In genomic region chr14:24160499-24160849, GRCh38 we compare ENCODE assay signal across 8 cellular contexts. TPM values are rescaled to one million over a fixed set of nuclear protein-coding genes. Genes with fewer than 3 reads are reported as not detected.
DNase-seq lines count a peak whose midpoint lies in the region; ATAC-seq, FAIRE-seq and TF ChIP-seq lines count a peak whose summit lies in the region.

No MANE protein-coding gene starts in this region.

- 87 to 89% methylated on average over 4 of the region's 4 CpGs for WGBS in heart right ventricle, 2 donors
- 93 to 98% (median 95%) methylated on average over 4 of the region's 4 CpGs for WGBS in small intestine, 3 donors
- 98% methylated on average over 4 of the region's 4 CpGs; no CpG with 5 or more reads in 1 of the 2 experiments for WGBS in endodermal cell (ENCODE audit: insufficient coverage in 1 of 2, insufficient read length in 1 of 2), 2 experiments

- TF ChIP-seq CTCF in RWPE2 (IDR thresholded peaks at IDR 0.05; ENCODE audit: poor library complexity, severe bottlenecking), result no peak
- no peak for TF ChIP-seq CTCF in heart right ventricle (IDR thresholded peaks at IDR 0.05)
- no peak for TF ChIP-seq CTCF in endothelial cell (IDR thresholded peaks at IDR 0.05; ENCODE audit: unreplicated experiment)
- TF ChIP-seq CTCF in A673 (conservative IDR thresholded peaks at IDR 0.05; ENCODE audit: low read depth, low read length), result no peak
- TF ChIP-seq CTCF in endodermal cell (conservative IDR thresholded peaks at IDR 0.05), result no peak

- POLR2A ChIA-PET in A673 (lab: Charles Lee; ENCODE audit: low non-redundant PET), result no interaction called here

- H3K4me3 Mint-ChIP-seq in endothelial cell (ENCODE audit: unreplicated experiment), result no peak overlapping the region
- no peak overlapping the region for H3K4me3 Mint-ChIP-seq in endodermal cell

- peaks cover 49% of the 10 kb centered on the region for H3K36me3 Mint-ChIP-seq in endothelial cell (ENCODE audit: low read depth, unreplicated experiment)
- peaks cover 59% of the 10 kb centered on the region for H3K36me3 Mint-ChIP-seq in endodermal cell (ENCODE audit: low read depth)

- H3K9me3 Mint-ChIP-seq in endothelial cell (ENCODE audit: unreplicated experiment), result no peaks in the 10 kb centered on the region
- no peaks in the 10 kb centered on the region for H3K9me3 Mint-ChIP-seq in endodermal cell

- peak; percentile 2 for ATAC-seq in GM18520 (IDR thresholded peaks at IDR 0.05; ENCODE audit: unreplicated experiment)
- no peak for ATAC-seq in RWPE2 (ENCODE audit: low read depth)
- ATAC-seq in heart right ventricle, result peak in 1 of 8 donors; percentile 18

- intact Hi-C loops in heart right ventricle (cut with DNase I) (loop anchor here in 2 of 10 donors (2.0 to 5.0 kb wide), 3 partner anchors 14 to 102 kb away; partner anchors contain the start of genes DCAF11 (in 1 of the 2), NRL (in 1 of the 2), PSME2 (in 1 of the 2) and RNF31 (in 1 of the 2)), A673 (cut with micrococcal nuclease; ENCODE audit: unreplicated experiment) (no loop called here)

- no TSS peak for BruUV-seq in A673 (replicated peaks; lab: Mats Ljungman, UMichigan)

- H3K27me3 ChIP-seq in RWPE2 (ENCODE audit: insufficient read depth, poor library complexity, severe bottlenecking) (no peaks in the 10 kb centered on the region), heart right ventricle (no peaks in the 10 kb centered on the region), small intestine (ENCODE audit: control insufficient read depth in 2 of 2, insufficient read depth in 2 of 2, low read length in 2 of 2) (no peaks in the 10 kb centered on the region), A673 (replicated peaks; ENCODE audit: insufficient read depth, low read depth, low read length, poor library complexity) (no peaks in the 10 kb centered on the region), endodermal cell (ENCODE audit: control insufficient read depth, insufficient read depth, low read length, poor library complexity, severe bottlenecking) (no peaks in the 10 kb centered on the region)

- H3K27ac ChIP-seq in RWPE2 (ENCODE audit: poor library complexity, severe bottlenecking) (peak overlapping the region; percentile 71), heart right ventricle (peak overlapping the region; percentile 92 to 100 (median 96)), small intestine (ENCODE audit: low read depth in 1 of 2, low read length in 1 of 2) (peak overlapping the region; percentile 39 to 99), A673 (ENCODE audit: low read depth, low read length, poor library complexity, severe bottlenecking) (no peak overlapping the region), endodermal cell (ENCODE audit: low read depth, low read length) (no peak overlapping the region)

- CTCF ChIA-PET in A673 (lab: Charles Lee), result interaction anchor here (0.6 to 2.6 kb wide), 4 partner anchors 21 to 102 kb away, joined by 3 to 17 read pairs (median 5); partner anchors contain the start of genes DCAF11 and NRL

- H3K4me3 ChIP-seq in RWPE2 (ENCODE audit: severe bottlenecking) (no peak overlapping the region), heart right ventricle (peak overlapping the region in 2 of 10 donors; percentile 63 to 89), small intestine (ENCODE audit: low read depth in 1 of 2, low read length in 2 of 2) (no peak overlapping the region), A673 (ENCODE audit: low read depth, low read length, poor library complexity, severe bottlenecking) (no peak overlapping the region), endodermal cell (ENCODE audit: low read length) (no peak overlapping the region)

- H3K27me3 Mint-ChIP-seq in endothelial cell (ENCODE audit: unreplicated experiment), result peaks cover 9% of the 10 kb centered on the region
- no peaks in the 10 kb centered on the region for H3K27me3 Mint-ChIP-seq in endodermal cell (ENCODE audit: insufficient read depth)

- peaks cover 74% of the 10 kb centered on the region for H3K36me3 ChIP-seq in RWPE2 (ENCODE audit: low read depth)
- H3K36me3 ChIP-seq in heart right ventricle, result peaks cover 6 to 88% (median 57%) of the 10 kb centered on the region in 9 donors
- H3K36me3 ChIP-seq in small intestine (ENCODE audit: control insufficient read depth in 2 of 2, insufficient read depth in 2 of 2, low read length in 2 of 2), result peaks cover 16 to 29% of the 10 kb centered on the region in 2 donors
- H3K36me3 ChIP-seq in A673 (ENCODE audit: insufficient read depth, low read length, poor library complexity, severe bottlenecking), result peaks cover 46% of the 10 kb centered on the region
- peaks cover 55% of the 10 kb centered on the region for H3K36me3 ChIP-seq in endodermal cell (ENCODE audit: control insufficient read depth, insufficient read depth, low read length)

- no peak overlapping the region for H3K9ac ChIP-seq in endodermal cell (ENCODE audit: extremely low read depth, low read length, poor library complexity, severe bottlenecking)

- DNase-seq in RWPE2 (ENCODE audit: low spot score) (no peak), heart right ventricle (no peak), small intestine (no peak), endothelial cell (ENCODE audit: low spot score) (no peak), AML-193 (lab: John Stamatoyannopoulos, UW) (no peak), A673 (ENCODE audit: low spot score) (no peak), endodermal cell (no peak)

- no peak overlapping the region for H3K27ac Mint-ChIP-seq in endothelial cell (ENCODE audit: unreplicated experiment)
- no peak overlapping the region for H3K27ac Mint-ChIP-seq in endodermal cell

- no peak for FAIRE-seq in small intestine (lab: Jason Lieb, UNC)

- H3K9me3 ChIP-seq in RWPE2 (ENCODE audit: severe bottlenecking) (no peaks in the 10 kb centered on the region), heart right ventricle (no peaks in the 10 kb centered on the region), small intestine (ENCODE audit: control insufficient read depth, low read depth) (no peaks in the 10 kb centered on the region), A673 (ENCODE audit: low read depth, low read length, poor library complexity, severe bottlenecking) (no peaks in the 10 kb centered on the region), endodermal cell (ENCODE audit: control insufficient read depth, low read length) (no peaks in the 10 kb centered on the region)

- peaks cover 3% of the 10 kb centered on the region for H3K4me1 ChIP-seq in RWPE2 (ENCODE audit: insufficient read depth, poor library complexity, severe bottlenecking)
- peaks cover 9 to 44% (median 27%) of the 10 kb centered on the region in 9 donors for H3K4me1 ChIP-seq in heart right ventricle
- H3K4me1 ChIP-seq in small intestine (ENCODE audit: control insufficient read depth in 2 of 2, insufficient read depth in 1 of 2, low read depth in 1 of 2, low read length in 1 of 2), result peaks cover 0 to 6% of the 10 kb centered on the region in 2 donors
- peaks cover 8% of the 10 kb centered on the region for H3K4me1 ChIP-seq in A673 (ENCODE audit: insufficient read depth, low read length, poor library complexity, severe bottlenecking)
- H3K4me1 ChIP-seq in endodermal cell (ENCODE audit: control insufficient read depth, insufficient read depth, low read length), result peaks cover 6% of the 10 kb centered on the region

- H3K4me1 Mint-ChIP-seq in endothelial cell (ENCODE audit: unreplicated experiment) (peaks cover 17% of the 10 kb centered on the region), endodermal cell (peaks cover 10% of the 10 kb centered on the region)

RNA-seq across cellular contexts. Expression of gene IRF9, which starts 0.6 kb away (rescaled TPM):
- 100 to 1,000 TPM in 1 of 10 donors, 10 to 100 TPM in 9; 17.7 to 147 (median 36.7) TPM for total RNA-seq in heart right ventricle
- 10 to 100 TPM; 28.2 to 64.1 TPM for polyA plus RNA-seq in heart right ventricle
- polyA plus RNA-seq in small intestine, result 10 to 100 TPM; 36.9 to 78.4 (median 48.1) TPM
- 25.7 TPM for total RNA-seq in endothelial cell (ENCODE audit: unreplicated experiment)
- total RNA-seq in A673 (2021), result 25.1 and 27.3 TPM in 2 replicates
- 10 to 100 TPM; 13.6 to 26.9 TPM for total RNA-seq in endodermal cell
- 23.7 TPM for polyA plus RNA-seq in endodermal cell (2013, experiment 1 of 2)
- polyA plus RNA-seq in endodermal cell (2013, experiment 2 of 2), result 16.6 TPM

RNA-seq across cellular contexts. Expression of gene REC8, which starts 11.4 kb away (rescaled TPM):
- total RNA-seq in heart right ventricle (1 to 10 TPM; 2.5 to 7.0 (median 4.3) TPM), endothelial cell (ENCODE audit: unreplicated experiment) (31.8 TPM), A673 (2021) (5.4 and 8.4 TPM in 2 replicates), endodermal cell (10 to 100 TPM; 60.3 to 98.3 TPM)
- polyA plus RNA-seq in heart right ventricle (10 to 100 TPM in 1 of 2 donors, 1 to 10 TPM in 1; 2.5 to 17.7 TPM), small intestine (10 to 100 TPM; 23.0 to 49.2 (median 32.2) TPM)
- polyA plus RNA-seq in endodermal cell (2013, experiment 1 of 2), result 86.1 TPM
- 69.8 TPM for polyA plus RNA-seq in endodermal cell (2013, experiment 2 of 2)

RNA-seq across cellular contexts. Expression of gene RNF31, which starts 13.2 kb away (rescaled TPM):
- total RNA-seq in heart right ventricle (10 to 100 TPM; 27.5 to 52.6 (median 34.8) TPM), endothelial cell (ENCODE audit: unreplicated experiment) (90.2 TPM), A673 (2021) (59.9 and 62.1 TPM in 2 replicates), endodermal cell (10 to 100 TPM; 75.5 to 82.9 TPM)
- polyA plus RNA-seq in heart right ventricle (10 to 100 TPM; 39.4 to 92.9 TPM), small intestine (10 to 100 TPM; 41.4 to 83.0 (median 56.5) TPM)
- 52.4 TPM for polyA plus RNA-seq in endodermal cell (2013, experiment 1 of 2)
- 44.9 TPM for polyA plus RNA-seq in endodermal cell (2013, experiment 2 of 2)

RNA-seq across cellular contexts. Expression of gene PSME2, which starts 14.1 kb away (rescaled TPM):
- total RNA-seq in heart right ventricle, result 100 to 1,000 TPM in 3 of 10 donors, 10 to 100 TPM in 7; 62.6 to 347 (median 85.0) TPM
- polyA plus RNA-seq in heart right ventricle, result 100 to 1,000 TPM; 124 to 290 TPM
- 100 to 1,000 TPM; 597 to 997 (median 691) TPM for polyA plus RNA-seq in small intestine
- total RNA-seq in endothelial cell (ENCODE audit: unreplicated experiment), result 73.6 TPM
- total RNA-seq in A673 (2021), result 171 and 172 TPM in 2 replicates
- 100 to 1,000 TPM; 106 to 112 TPM for total RNA-seq in endodermal cell
- polyA plus RNA-seq in endodermal cell (2013, experiment 1 of 2), result 97.9 TPM
- 84.8 TPM for polyA plus RNA-seq in endodermal cell (2013, experiment 2 of 2)

RNA-seq across cellular contexts. Expression of gene EMC9, which starts 19.1 kb away (rescaled TPM):
- total RNA-seq in heart right ventricle (10 to 100 TPM; 10.2 to 18.8 (median 13.3) TPM), endothelial cell (ENCODE audit: unreplicated experiment) (16.7 TPM), A673 (2021) (36.8 and 50.4 TPM in 2 replicates), endodermal cell (10 to 100 TPM; 34.0 to 39.5 TPM)
- polyA plus RNA-seq in heart right ventricle (10 to 100 TPM; 27.2 to 44.3 TPM), small intestine (10 to 100 TPM; 34.2 to 74.7 (median 48.4) TPM)
- polyA plus RNA-seq in endodermal cell (2013, experiment 1 of 2), result 37.8 TPM
- polyA plus RNA-seq in endodermal cell (2013, experiment 2 of 2), result 39.5 TPM

Comparison
In these comparisons a context has a peak if more than half of its experiments do, and no peak if none do; other contexts are left out.
1. H3K27ac ChIP-seq: peak in RWPE2 (single experiment), heart right ventricle (10 of 10) and small intestine (2 of 2); none in A673 (single experiment) and endodermal cell (single experiment).